ENCODE assay signal across 13 cellular contexts in genomic region chr2:1814061-1814460, GRCh38.
DNase-seq lines count a peak whose midpoint lies in the region; ATAC-seq and TF ChIP-seq lines count a peak whose summit lies in the region.
"Had no signal": no experiment of that assay in that cellular context is flagged by ENCODE, and none has a peak within 500 bp of the region (broad histone marks: within the 10 kb centered on the region; RNA-seq: fewer than 3 reads in every experiment).

No MANE protein-coding gene starts in this region.

- H3K9ac ChIP-seq in H9 (ENCODE audit: extremely low read depth, insufficient read length, low read length) = no peak overlapping the region

- DNase-seq in activated naive CD8-positive, alpha-beta T cell treated with anti-CD3 and anti-CD28 coated beads, Interleukin-2, amount 50 U/mL, for 24 hours = no peak
- DNase-seq in activated naive CD8-positive, alpha-beta T cell treated with anti-CD3 and anti-CD28 coated beads for 36 hours = no peak
- DNase-seq in chondrocyte (ENCODE audit: low spot score) (peak; percentile 75), posterior vena cava (ENCODE audit: low spot score) (peak; percentile 69), H9 (no peak)
- DNase-seq: CD4-positive, CD25-positive, alpha-beta regulatory T cell; DMS53; GOT3 had no signal

- no peaks in the 10 kb centered on the region for H3K27me3 ChIP-seq in H9 (ENCODE audit: insufficient read depth, low read length)

- no peaks in the 10 kb centered on the region for H3K23me2 ChIP-seq in H9 (ENCODE audit: insufficient read length, low read depth, low read length, poor library complexity, severe bottlenecking)

- intact Hi-C loops in posterior vena cava (cut with DNase I) = loop anchor here in 1 of 2 donors (10.0 kb wide), 1 partner anchor 219 kb away; no protein-coding TSS in a partner anchor

- no peak overlapping the region for H3K14ac ChIP-seq in H9 (ENCODE audit: insufficient read depth, low read length)

- H3K27ac Mint-ChIP-seq in activated naive CD8-positive, alpha-beta T cell treated with anti-CD3 and anti-CD28 coated beads, Interleukin-2, amount 50 U/mL, for 24 hours = no peak overlapping the region
- H3K27ac Mint-ChIP-seq in activated naive CD8-positive, alpha-beta T cell treated with anti-CD3 and anti-CD28 coated beads for 36 hours = no peak overlapping the region
- H3K27ac Mint-ChIP-seq in chondrocyte (ENCODE audit: unreplicated experiment) = no peak overlapping the region
- peak overlapping the region in 1 of 3 experiments; percentile 77; a peak in 1 of 7 replicates for H3K27ac Mint-ChIP-seq in H9
- H3K27ac Mint-ChIP-seq: CD4-positive, CD25-positive, alpha-beta regulatory T cell had no signal

- H3K4ac ChIP-seq in H9 (ENCODE audit: low read depth, low read length) = no peak overlapping the region

- H3K27ac ChIP-seq in H9 (ENCODE audit: insufficient read length, low read depth, low read length) = no peak overlapping the region
- H3K27ac ChIP-seq: 22Rv1 had no signal

- H3K18ac ChIP-seq in H9 (ENCODE audit: insufficient read length, low read depth, low read length) = no peak overlapping the region

- H2BK120ac ChIP-seq in H9 (ENCODE audit: low read depth, low read length, poor library complexity, severe bottlenecking) = no peak overlapping the region

- no peaks in the 10 kb centered on the region for H3K9me3 ChIP-seq in H9 (ENCODE audit: control insufficient read depth, low read depth, low read length)
- H3K9me3 ChIP-seq: HAP-1 had no signal

- peak; percentile 20 for ATAC-seq in activated naive CD8-positive, alpha-beta T cell treated with anti-CD3 and anti-CD28 coated beads, Interleukin-2, amount 50 U/mL, for 24 hours
- no peak for ATAC-seq in GM21515 (IDR thresholded peaks at IDR 0.05; ENCODE audit: unreplicated experiment)
- no peak for ATAC-seq in GM21825 (IDR thresholded peaks at IDR 0.05; ENCODE audit: unreplicated experiment)
- ATAC-seq: HepG2 had no signal

- no peaks in the 10 kb centered on the region for H3K79me1 ChIP-seq in H9 (ENCODE audit: insufficient read depth, low read depth, low read length, poor library complexity, severe bottlenecking)

- TF ChIP-seq CTCF in chondrocyte (IDR thresholded peaks at IDR 0.05) = no peak
- no peak for TF ChIP-seq CTCF in H9 (conservative IDR thresholded peaks at IDR 0.05)

- H3K79me2 ChIP-seq in H9 (ENCODE audit: insufficient read depth, low read length) = no peaks in the 10 kb centered on the region

- no CpG with 5 or more reads among the region's 20 CpGs for WGBS in H9 (ENCODE audit: extremely low coverage, insufficient read length, low lambda C conversion rate)

- no peak overlapping the region for H2AFZ ChIP-seq in H9 (ENCODE audit: low read length)

- no peak overlapping the region for H3K56ac ChIP-seq in H9 (ENCODE audit: insufficient read length, low read depth, low read length)

- no peak overlapping the region for H2AK5ac ChIP-seq in H9 (ENCODE audit: insufficient read length, low read length)

- H3K4me3 Mint-ChIP-seq in activated naive CD8-positive, alpha-beta T cell treated with anti-CD3 and anti-CD28 coated beads, Interleukin-2, amount 50 U/mL, for 24 hours = no peak overlapping the region
- H3K4me3 Mint-ChIP-seq in activated naive CD8-positive, alpha-beta T cell treated with anti-CD3 and anti-CD28 coated beads for 36 hours = no peak overlapping the region
- H3K4me3 Mint-ChIP-seq in chondrocyte (ENCODE audit: unreplicated experiment) = no peak overlapping the region
- no peak overlapping the region for H3K4me3 Mint-ChIP-seq in H9
- H3K4me3 Mint-ChIP-seq: CD4-positive, CD25-positive, alpha-beta regulatory T cell had no signal

- no peak overlapping the region for H4K5ac ChIP-seq in H9 (ENCODE audit: insufficient read length, low read depth, low read length)

- no peaks in the 10 kb centered on the region for H3K4me1 ChIP-seq in H9 (ENCODE audit: insufficient read depth, low read length)
- H3K4me1 ChIP-seq: HAP-1 had no signal

- peaks cover 5% of the 10 kb centered on the region for H3K27me3 Mint-ChIP-seq in activated naive CD8-positive, alpha-beta T cell treated with anti-CD3 and anti-CD28 coated beads, Interleukin-2, amount 50 U/mL, for 24 hours
- peaks cover 23% of the 10 kb centered on the region for H3K27me3 Mint-ChIP-seq in activated naive CD8-positive, alpha-beta T cell treated with anti-CD3 and anti-CD28 coated beads for 36 hours
- peaks cover 15% of the 10 kb centered on the region for H3K27me3 Mint-ChIP-seq in chondrocyte (ENCODE audit: low read depth)
- peaks cover 4% of the 10 kb centered on the region for H3K27me3 Mint-ChIP-seq in H9 (ENCODE audit: low read depth)
- H3K27me3 Mint-ChIP-seq: CD4-positive, CD25-positive, alpha-beta regulatory T cell had no signal

- H4K91ac ChIP-seq in H9 (ENCODE audit: insufficient read length, low read depth, low read length) = no peak overlapping the region

- H3K23ac ChIP-seq in H9 (ENCODE audit: insufficient read length, low read depth, low read length) = no peak overlapping the region

- no peaks in the 10 kb centered on the region for H4K20me1 ChIP-seq in H9 (ENCODE audit: control insufficient read depth, insufficient read depth, insufficient read length)

- H3K36me3 Mint-ChIP-seq in activated naive CD8-positive, alpha-beta T cell treated with anti-CD3 and anti-CD28 coated beads, Interleukin-2, amount 50 U/mL, for 24 hours (ENCODE audit: low read depth) = no peaks in the 10 kb centered on the region
- no peaks in the 10 kb centered on the region for H3K36me3 Mint-ChIP-seq in activated naive CD8-positive, alpha-beta T cell treated with anti-CD3 and anti-CD28 coated beads for 36 hours
- no peaks in the 10 kb centered on the region for H3K36me3 Mint-ChIP-seq in chondrocyte (ENCODE audit: low read depth)
- H3K36me3 Mint-ChIP-seq in H9 (ENCODE audit: insufficient read depth in 1 of 3, low read depth in 3 of 3) = no peaks in the 10 kb centered on the region
- H3K36me3 Mint-ChIP-seq: CD4-positive, CD25-positive, alpha-beta regulatory T cell had no signal

- H2BK15ac ChIP-seq in H9 (ENCODE audit: low read depth, low read length) = no peak overlapping the region

- no peaks in the 10 kb centered on the region for H3K9me3 Mint-ChIP-seq in activated naive CD8-positive, alpha-beta T cell treated with anti-CD3 and anti-CD28 coated beads, Interleukin-2, amount 50 U/mL, for 24 hours
- no peaks in the 10 kb centered on the region for H3K9me3 Mint-ChIP-seq in activated naive CD8-positive, alpha-beta T cell treated with anti-CD3 and anti-CD28 coated beads for 36 hours
- H3K9me3 Mint-ChIP-seq in chondrocyte (ENCODE audit: low read depth) (no peaks in the 10 kb centered on the region), H9 (no peaks in the 10 kb centered on the region)
- H3K9me3 Mint-ChIP-seq: CD4-positive, CD25-positive, alpha-beta regulatory T cell had no signal

- no peak overlapping the region for H2BK20ac ChIP-seq in H9 (ENCODE audit: low read depth, low read length, poor library complexity, severe bottlenecking)

- no peak overlapping the region for H2BK5ac ChIP-seq in H9 (ENCODE audit: insufficient read length, low read length)

- no peak overlapping the region for H4K8ac ChIP-seq in H9 (replicated peaks; ENCODE audit: insufficient read length, low read depth, low read length)

- H3K4me1 Mint-ChIP-seq in activated naive CD8-positive, alpha-beta T cell treated with anti-CD3 and anti-CD28 coated beads, Interleukin-2, amount 50 U/mL, for 24 hours = no peaks in the 10 kb centered on the region
- no peaks in the 10 kb centered on the region for H3K4me1 Mint-ChIP-seq in activated naive CD8-positive, alpha-beta T cell treated with anti-CD3 and anti-CD28 coated beads for 36 hours
- peaks cover 24% of the 10 kb centered on the region for H3K4me1 Mint-ChIP-seq in chondrocyte (ENCODE audit: low read depth)
- H3K4me1 Mint-ChIP-seq in H9 = peaks cover 9 to 25% of the 10 kb centered on the region in 2 experiments
- H3K4me1 Mint-ChIP-seq: CD4-positive, CD25-positive, alpha-beta regulatory T cell had no signal

- H3T11ph ChIP-seq in H9 (ENCODE audit: low read length) = no peak overlapping the region

- H3K4me2 ChIP-seq in H9 (ENCODE audit: insufficient read depth, insufficient read length, low read length) = no peak overlapping the region

- H2BK12ac ChIP-seq in H9 (ENCODE audit: insufficient read length, low read depth, low read length) = no peak overlapping the region

Comparison
In these comparisons a context has a peak if more than half of its experiments do, and no peak if none do; other contexts are left out.
1. DNase-seq: peak in chondrocyte (single experiment) and posterior vena cava (single experiment); none in activated naive CD8-positive, alpha-beta T cell treated with anti-CD3 and anti-CD28 coated beads, Interleukin-2, amount 50 U/mL, for 24 hours (single experiment), activated naive CD8-positive, alpha-beta T cell treated with anti-CD3 and anti-CD28 coated beads for 36 hours (single experiment) and H9 (single experiment).